ENCODE assay signal across 17 cellular contexts in the genomic region with DNA sequence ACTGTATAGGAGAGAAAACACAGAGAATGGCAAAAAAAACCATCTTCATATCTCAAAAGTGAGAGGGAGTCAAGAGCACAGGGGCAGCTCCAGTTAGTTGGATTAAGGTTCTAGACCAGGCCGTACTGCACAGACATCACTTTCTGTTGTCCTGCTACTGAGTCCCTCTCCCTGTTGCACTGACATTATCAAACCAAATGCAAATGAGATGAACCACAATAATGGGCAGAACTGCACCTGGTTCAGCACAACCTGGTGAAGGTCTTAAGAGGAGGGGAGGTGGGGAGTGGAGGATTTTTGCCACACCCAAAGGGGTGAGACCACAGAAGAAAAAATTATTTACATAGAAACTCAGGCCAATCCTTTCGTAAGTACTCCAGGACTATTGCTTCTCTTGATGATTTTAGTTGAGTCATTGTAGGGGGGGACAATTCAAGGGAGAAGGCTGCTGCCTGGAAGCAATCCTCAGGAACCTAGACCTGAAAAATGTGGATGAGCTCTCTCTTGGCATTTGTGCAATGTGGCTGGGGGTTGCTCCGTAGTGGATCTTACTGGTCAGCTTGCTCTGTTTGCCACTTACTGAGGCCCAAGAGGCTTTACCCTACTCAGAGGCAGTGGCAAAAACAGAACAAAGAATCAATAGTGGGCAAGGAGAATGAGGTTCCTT.
"Had no signal": no experiment of that assay in that cellular context is flagged by ENCODE, and none has a peak within 500 bp of the region (broad histone marks: within the 10 kb centered on the region; RNA-seq: fewer than 3 reads in every experiment).

No MANE protein-coding gene starts in this region.

- ATAC-seq: left lung; mucosa of descending colon; naive thymus-derived CD4-positive, alpha-beta T cell; stimulated activated naive B cell treated with anti-CD40 and anti-IgM and Interleukin-4, amounts not matched to agents 10 μg/mL and 1 μg/mL and 100 μg/mL, for 72 hours had no signal

- H3K4me1 ChIP-seq: colonic mucosa, left lung, tibial artery had no signal

- H3K36me3 ChIP-seq: colonic mucosa, left lung had no signal

- H3K4me3 ChIP-seq: colonic mucosa, left lung, mucosa of descending colon, tibial artery had no signal

- H3K9me3 ChIP-seq: colonic mucosa, left lung, mucosa of descending colon, tibial artery had no signal

- H3K4me1 Mint-ChIP-seq: stimulated activated naive B cell treated with anti-CD40 and anti-IgM and Interleukin-4, amounts not matched to agents 10 μg/mL and 1 μg/mL and 100 μg/mL, for 72 hours had no signal

- H3K4me3 Mint-ChIP-seq: activated B cell treated with CpG ODN at 0.5 μM for 24 hours; activated CD4-positive, alpha-beta memory T cell treated with anti-CD3 and anti-CD28 coated beads for 36 hours; central memory CD8-positive, alpha-beta T cell; naive thymus-derived CD4-positive, alpha-beta T cell; stimulated activated naive B cell treated with anti-CD40 and anti-IgM and Interleukin-4, amounts not matched to agents 10 μg/mL and 1 μg/mL and 100 μg/mL, for 72 hours; T-helper 2 cell treated with Interferon-gamma antibody and Interleukin-4, amounts not matched to agents 5 μg/mL and 100 μg/mL, for 36 hours had no signal

- H3K27ac ChIP-seq: colonic mucosa, left lung, tibial artery had no signal

- DNase-seq: activated B cell treated with CpG ODN at 0.5 μM for 24 hours; activated CD4-positive, alpha-beta memory T cell treated with anti-CD3 and anti-CD28 coated beads for 36 hours; activated CD4-positive, alpha-beta T cell treated with anti-CD3 and anti-CD28 coated beads for 4 hours; activated T-cell treated with anti-CD3 and anti-CD28 coated beads for 4 hours; aorta; colonic mucosa; erythroblast; left lung; mammary epithelial cell; mucosa of descending colon; naive thymus-derived CD4-positive, alpha-beta T cell; retina; stimulated activated naive B cell treated with anti-CD40 and anti-IgM and Interleukin-4, amounts not matched to agents 10 μg/mL and 1 μg/mL and 100 μg/mL, for 72 hours; substantia nigra; tibial artery had no signal

- H3K27me3 Mint-ChIP-seq: activated B cell treated with CpG ODN at 0.5 μM for 24 hours; central memory CD8-positive, alpha-beta T cell; naive thymus-derived CD4-positive, alpha-beta T cell had no signal

- H3K9me3 Mint-ChIP-seq: activated CD4-positive, alpha-beta memory T cell treated with anti-CD3 and anti-CD28 coated beads for 36 hours; central memory CD8-positive, alpha-beta T cell; stimulated activated naive B cell treated with anti-CD40 and anti-IgM and Interleukin-4, amounts not matched to agents 10 μg/mL and 1 μg/mL and 100 μg/mL, for 72 hours; T-helper 2 cell treated with Interferon-gamma antibody and Interleukin-4, amounts not matched to agents 5 μg/mL and 100 μg/mL, for 36 hours had no signal

- H3K27ac Mint-ChIP-seq: activated B cell treated with CpG ODN at 0.5 μM for 24 hours; activated CD4-positive, alpha-beta memory T cell treated with anti-CD3 and anti-CD28 coated beads for 36 hours; stimulated activated naive B cell treated with anti-CD40 and anti-IgM and Interleukin-4, amounts not matched to agents 10 μg/mL and 1 μg/mL and 100 μg/mL, for 72 hours; T-helper 2 cell treated with Interferon-gamma antibody and Interleukin-4, amounts not matched to agents 5 μg/mL and 100 μg/mL, for 36 hours had no signal

- H3K36me3 Mint-ChIP-seq: activated CD4-positive, alpha-beta memory T cell treated with anti-CD3 and anti-CD28 coated beads for 36 hours; stimulated activated naive B cell treated with anti-CD40 and anti-IgM and Interleukin-4, amounts not matched to agents 10 μg/mL and 1 μg/mL and 100 μg/mL, for 72 hours had no signal
